8 cellular contexts compared by ENCODE assay signal in genomic region chr11:62556872-62557631, GRCh38. TPM values are rescaled to one million over a fixed set of nuclear protein-coding genes. Genes with fewer than 3 reads are reported as not detected.
A peak's percentile ranks its signal among the peaks of the same experiment; 100 is the strongest.
DNase-seq lines count a peak whose midpoint lies in the region; ATAC-seq, FAIRE-seq and TF ChIP-seq lines count a peak whose summit lies in the region.

No MANE protein-coding gene starts in this region.

- CTCF ChIA-PET in Caco-2 (lab: Charles Lee): interaction anchor here (1.0 to 1.6 kb wide), 2 partner anchors 15 to 132 kb away, joined by 4 to 7 read pairs; no protein-coding TSS in a partner anchor

- no peak overlapping the region for H3K4me3 Mint-ChIP-seq in Caco-2 (ENCODE audit: unreplicated experiment)

- peak; percentile 27 for ATAC-seq in GM21619 (IDR thresholded peaks at IDR 0.05; ENCODE audit: unreplicated experiment)

- H4K20me1 ChIP-seq in OCI-LY3 (ENCODE audit: insufficient read depth, low read length) (peaks cover 4% of the 10 kb centered on the region; the same call in 1 of the 2 replicates), osteoblast (ENCODE audit: insufficient read depth, low read length) (peaks cover 24% of the 10 kb centered on the region)

- DNase-seq in Caco-2 (no peak), colonic mucosa (no peak), osteoblast (ENCODE audit: insufficient read length, low spot score, missing footprints) (peak; percentile 30), medulla oblongata (ENCODE audit: extremely low spot score) (no peak), HTR-8/SVneo (ENCODE audit: insufficient read length, low spot score) (no peak), HPDE6-E6E7 (ENCODE audit: extremely low spot score) (no peak)

- H3K9me3 ChIP-seq in Caco-2 (no peaks in the 10 kb centered on the region), OCI-LY3 (ENCODE audit: insufficient read depth, low read length) (peaks cover 2% of the 10 kb centered on the region; the same call in 1 of the 2 replicates), colonic mucosa (no peaks in the 10 kb centered on the region), osteoblast (ENCODE audit: low read depth, low read length) (no peaks in the 10 kb centered on the region)

- H3K27ac Mint-ChIP-seq in Caco-2 (ENCODE audit: unreplicated experiment): peak overlapping the region; percentile 96

- no peaks in the 10 kb centered on the region for H3K9me3 Mint-ChIP-seq in Caco-2 (ENCODE audit: unreplicated experiment)

- H3K4me1 ChIP-seq in Caco-2: peaks cover 87% of the 10 kb centered on the region
- H3K4me1 ChIP-seq in OCI-LY3 (ENCODE audit: low read length): peaks cover 89% of the 10 kb centered on the region
- peaks cover 43% of the 10 kb centered on the region for H3K4me1 ChIP-seq in colonic mucosa
- peaks cover 69% of the 10 kb centered on the region for H3K4me1 ChIP-seq in osteoblast (ENCODE audit: insufficient read depth, low read length)

- H3K27me3 Mint-ChIP-seq in Caco-2 (ENCODE audit: insufficient read depth, unreplicated experiment): no peaks in the 10 kb centered on the region

- POLR2A ChIA-PET in Caco-2 (lab: Charles Lee): interaction anchor here (0.8 kb wide), 1 partner anchor 17 kb away, joined by 3 read pairs; no protein-coding TSS in a partner anchor

- H3K27ac ChIP-seq in OCI-LY3 (ENCODE audit: low read length) (peak overlapping the region; percentile 96), colonic mucosa (peak overlapping the region; percentile 92), osteoblast (ENCODE audit: low read depth, low read length) (peak overlapping the region; percentile 85)

- H3K9ac ChIP-seq in OCI-LY3 (ENCODE audit: low read length) (peak overlapping the region; percentile 92), colonic mucosa (ENCODE audit: low read depth in 2 of 2, low read length in 2 of 2) (peak overlapping the region; percentile 61 to 90)

- peaks cover 78% of the 10 kb centered on the region for H3K4me1 Mint-ChIP-seq in Caco-2 (ENCODE audit: low read depth, unreplicated experiment)

- H3K79me2 ChIP-seq in OCI-LY3 (ENCODE audit: low read length) (peaks cover 44% of the 10 kb centered on the region), osteoblast (ENCODE audit: insufficient read depth, low read length) (peaks cover 15% of the 10 kb centered on the region)

- H3K4me3 ChIP-seq in Caco-2 (ENCODE audit: low read depth, low read length): no peak overlapping the region
- H3K4me3 ChIP-seq in OCI-LY3 (ENCODE audit: low read length): peak overlapping the region; percentile 63
- H3K4me3 ChIP-seq in colonic mucosa: peak overlapping the region; percentile 7
- H3K4me3 ChIP-seq in osteoblast (ENCODE audit: insufficient read depth, low read length): no peak overlapping the region

- no TSS peak for BruUV-seq in Caco-2 (replicated peaks; lab: Mats Ljungman, UMichigan)

- no peak for TF ChIP-seq CTCF in Caco-2 (IDR thresholded peaks at IDR 0.05; ENCODE audit: insufficient read depth in 1 of 2, low read depth in 1 of 2, low read length in 1 of 2, severe bottlenecking in 1 of 2, unreplicated experiment in 1 of 2)
- no peak for TF ChIP-seq CTCF in OCI-LY3 (IDR thresholded peaks at IDR 0.05; ENCODE audit: low read depth, low read length)
- no peak for TF ChIP-seq CTCF in colonic mucosa (IDR thresholded peaks at IDR 0.05)
- TF ChIP-seq CTCF in osteoblast (IDR thresholded peaks at IDR 0.05; ENCODE audit: extremely low read depth, low read depth, low read length): no peak

- intact Hi-C loops in Caco-2 (cut with micrococcal nuclease; ENCODE audit: unreplicated experiment) (no loop called here), colonic mucosa (cut with DNase I) (loop anchor here (5.0 kb wide), 1 partner anchor 155 kb away; no protein-coding TSS in a partner anchor)

- H3K36me3 Mint-ChIP-seq in Caco-2 (ENCODE audit: insufficient read depth, unreplicated experiment): peaks cover 95% of the 10 kb centered on the region

- H3K4me2 ChIP-seq in OCI-LY3 (ENCODE audit: low read length) (peak overlapping the region; percentile 86), osteoblast (ENCODE audit: insufficient read depth, low read length) (peak overlapping the region; percentile 76)

- no peak for FAIRE-seq in HTR-8/SVneo (lab: Jason Lieb, UNC)

- peaks cover 4% of the 10 kb centered on the region; the same call in 1 of the 2 replicates for H3K36me3 ChIP-seq in Caco-2 (ENCODE audit: control insufficient read depth, insufficient read depth, low read length)
- H3K36me3 ChIP-seq in OCI-LY3 (replicated peaks; ENCODE audit: low read depth, low read length): peaks cover 50% of the 10 kb centered on the region
- peaks cover 15% of the 10 kb centered on the region for H3K36me3 ChIP-seq in colonic mucosa
- peaks cover 39% of the 10 kb centered on the region for H3K36me3 ChIP-seq in osteoblast (ENCODE audit: insufficient read depth, low read length)

- H2AFZ ChIP-seq in OCI-LY3 (ENCODE audit: low read depth, low read length) (no peak overlapping the region), osteoblast (ENCODE audit: low read length) (no peak overlapping the region)

- no peaks in the 10 kb centered on the region for H3K27me3 ChIP-seq in Caco-2 (replicated peaks; ENCODE audit: control insufficient read depth, insufficient read depth, low read length)
- no peaks in the 10 kb centered on the region for H3K27me3 ChIP-seq in OCI-LY3 (ENCODE audit: low read depth, low read length)
- H3K27me3 ChIP-seq in colonic mucosa: no peaks in the 10 kb centered on the region
- no peaks in the 10 kb centered on the region for H3K27me3 ChIP-seq in osteoblast (ENCODE audit: insufficient read depth, low read length)

RNA-seq across cellular contexts. Expression of gene AHNAK, which starts 10.4 kb away (rescaled TPM):
- total RNA-seq in Caco-2 (2022): 312 and 324 TPM in 2 replicates
- total RNA-seq in colonic mucosa: 100 to 1,000 TPM; 458 to 631 TPM
- 646 and 720 TPM in 2 replicates for total RNA-seq in osteoblast

RNA-seq across cellular contexts. Expression of gene EEF1G, which starts 16.6 kb away (rescaled TPM):
- total RNA-seq in Caco-2 (2022) (2,004 and 2,035 TPM in 2 replicates), colonic mucosa (1,000 to 10,000 TPM; 1,328 to 1,358 TPM), osteoblast (1,004 and 1,049 TPM in 2 replicates)

RNA-seq across cellular contexts. Expression of gene TUT1, which starts 34.3 kb away (rescaled TPM):
- total RNA-seq in Caco-2 (2022): 27.2 and 30.2 TPM in 2 replicates
- 10 to 100 TPM; 11.1 to 26.2 TPM for total RNA-seq in colonic mucosa
- total RNA-seq in osteoblast: 6.5 and 7.6 TPM in 2 replicates

RNA-seq across cellular contexts. Expression of gene MTA2, which starts 44.6 kb away (rescaled TPM):
- 134 and 135 TPM in 2 replicates for total RNA-seq in Caco-2 (2022)
- total RNA-seq in colonic mucosa: 100 to 1,000 TPM in 1 of 2 donors, 10 to 100 TPM in 1; 91.0 to 133 TPM
- 102 and 105 TPM in 2 replicates for total RNA-seq in osteoblast

RNA-seq across cellular contexts. Expression of gene EML3, which starts 55.5 kb away (rescaled TPM):
- total RNA-seq in Caco-2 (2022) (61.2 and 68.7 TPM in 2 replicates), colonic mucosa (10 to 100 TPM; 37.5 to 58.7 TPM), osteoblast (26.4 and 29.5 TPM in 2 replicates)

Comparison
In these comparisons a context has a peak if more than half of its experiments do, and no peak if none do; other contexts are left out.
1. H3K4me3 ChIP-seq: peak in OCI-LY3 (single experiment) and colonic mucosa (single experiment); none in Caco-2 (single experiment) and osteoblast (single experiment).
2. Peak in every context shown above with its lines, with median percentiles within 50 percentile points of each other: H3K27ac ChIP-seq.